1 cellular context compared by ENCODE assay signal in genomic region chr16:88686439-88687253, GRCh38.
A peak's percentile ranks its signal among the peaks of the same experiment; 100 is the strongest.
TF ChIP-seq lines count a peak whose summit lies in the region.

Gene SNAI3, minus strand, starts transcription at chr16:88686507. Its CDS starts 101 bp downstream, at chr16:88686406.

TF ChIP-seq in HepG2, 621 proteins besides CTCF, POLR2A, EP300 and RAD21 (continued from another document and continues in another):
- no peak for TF ChIP-seq KIAA2018 (CRISPR knock-in tag; IDR thresholded peaks at IDR 0.05; ENCODE audit: borderline replicate concordance)
- no peak for TF ChIP-seq NFE2L2 (IDR thresholded peaks at IDR 0.05; ENCODE audit: low read length)
- no peak for TF ChIP-seq ZBTB44 (CRISPR knock-in tag; IDR thresholded peaks at IDR 0.05)
- TF ChIP-seq SETDB1 (CRISPR knock-in tag; IDR thresholded peaks at IDR 0.05; ENCODE audit: borderline replicate concordance): no peak
- no peak for TF ChIP-seq FLYWCH1 (CRISPR knock-in tag; IDR thresholded peaks at IDR 0.05)
- TF ChIP-seq ZSCAN31 (CRISPR knock-in tag; IDR thresholded peaks at IDR 0.05; ENCODE audit: low read depth): peak; percentile 83
- TF ChIP-seq NR2F2 (IDR thresholded peaks at IDR 0.05; ENCODE audit: borderline replicate concordance, low read depth): no peak
- TF ChIP-seq CBX2 (IDR thresholded peaks at IDR 0.05; ENCODE audit: low read depth, low read length): no peak
- no peak for TF ChIP-seq CBX2 (CRISPR knock-in tag; IDR thresholded peaks at IDR 0.05; ENCODE audit: low read depth)
- no peak for TF ChIP-seq NBN (conservative IDR thresholded peaks at IDR 0.05)
- peak; percentile 83; the same call in 1 of the 2 replicates for TF ChIP-seq ZNF563 (CRISPR knock-in tag; IDR thresholded peaks at IDR 0.05)
- peak; percentile 87; the same call in 1 of the 2 replicates for TF ChIP-seq ZNF879 (CRISPR knock-in tag; IDR thresholded peaks at IDR 0.05)
- TF ChIP-seq ZNF317 (CRISPR knock-in tag; IDR thresholded peaks at IDR 0.05): no peak
- no peak; the same call in 1 of the 2 replicates for TF ChIP-seq ZXDC (CRISPR knock-in tag; IDR thresholded peaks at IDR 0.05)
- TF ChIP-seq ZNF33B (CRISPR knock-in tag; IDR thresholded peaks at IDR 0.05): no peak
- no peak for TF ChIP-seq SOX13 (IDR thresholded peaks at IDR 0.05)
- no peak for TF ChIP-seq SOX13 (CRISPR knock-in tag; conservative IDR thresholded peaks at IDR 0.05 in 1 of 2, IDR thresholded peaks at IDR 0.05 in 1 of 2)
- no peak for TF ChIP-seq ASH2L (IDR thresholded peaks at IDR 0.05; ENCODE audit: insufficient read length, low read depth, low read length)
- TF ChIP-seq POGZ (CRISPR knock-in tag; IDR thresholded peaks at IDR 0.05): no peak
- peak; percentile 53; the same call in 1 of the 2 replicates for TF ChIP-seq ZNF709 (CRISPR knock-in tag; IDR thresholded peaks at IDR 0.05)
- no peak for TF ChIP-seq SRF (IDR thresholded peaks at IDR 0.05; ENCODE audit: low read depth, low read length)
- TF ChIP-seq ZNF878 (CRISPR knock-in tag; IDR thresholded peaks at IDR 0.05): no peak
- no peak for TF ChIP-seq ZNF337 (CRISPR knock-in tag; IDR thresholded peaks at IDR 0.05; ENCODE audit: borderline replicate concordance, low read depth)
- TF ChIP-seq ZFP36 (IDR thresholded peaks at IDR 0.05; ENCODE audit: borderline replicate concordance, low read depth, low read length, partially characterized antibody): no peak
- no peak for TF ChIP-seq HNRNPK (IDR thresholded peaks at IDR 0.05; ENCODE audit: low read depth, low read length, poor library complexity, severe bottlenecking)
- TF ChIP-seq SMAD1 (CRISPR knock-in tag; IDR thresholded peaks at IDR 0.05; ENCODE audit: borderline replicate concordance, low read depth): no peak; the same call in 1 of the 2 replicates
- no peak; the same call in 1 of the 2 replicates for TF ChIP-seq ZIK1 (CRISPR knock-in tag; IDR thresholded peaks at IDR 0.05; ENCODE audit: borderline replicate concordance, low read depth)
- no peak; the same call in 1 of the 2 replicates for TF ChIP-seq ZNF616 (CRISPR knock-in tag; IDR thresholded peaks at IDR 0.05; ENCODE audit: low read depth)
- peak; percentile 89 for TF ChIP-seq ZNF607 (CRISPR knock-in tag; IDR thresholded peaks at IDR 0.05; ENCODE audit: borderline replicate concordance)
- TF ChIP-seq ARID4A (CRISPR knock-in tag; IDR thresholded peaks at IDR 0.05; ENCODE audit: borderline replicate concordance): peak; percentile 79
- TF ChIP-seq SIX4 (CRISPR knock-in tag; IDR thresholded peaks at IDR 0.05): no peak
- peak; percentile 32; the same call in 1 of the 2 replicates for TF ChIP-seq THRA (CRISPR knock-in tag; IDR thresholded peaks at IDR 0.05; ENCODE audit: borderline replicate concordance)
- no peak for TF ChIP-seq ZNF800 (CRISPR knock-in tag; IDR thresholded peaks at IDR 0.05)
- no peak for TF ChIP-seq GATA4 (IDR thresholded peaks at IDR 0.05; ENCODE audit: borderline replicate concordance, low read depth)
- TF ChIP-seq CENPBD1 (CRISPR knock-in tag; IDR thresholded peaks at IDR 0.05; ENCODE audit: borderline replicate concordance, low read depth): no peak
- peak; percentile 76 for TF ChIP-seq ZGPAT (CRISPR knock-in tag; IDR thresholded peaks at IDR 0.05)
- TF ChIP-seq ZC3H13 (CRISPR knock-in tag; IDR thresholded peaks at IDR 0.05): no peak
- peak; percentile 76 for TF ChIP-seq ARHGAP35 (CRISPR knock-in tag; IDR thresholded peaks at IDR 0.05; ENCODE audit: borderline replicate concordance)
- TF ChIP-seq ZNF335 (CRISPR knock-in tag; IDR thresholded peaks at IDR 0.05): no peak
- no peak for TF ChIP-seq STAG1 (CRISPR knock-in tag; IDR thresholded peaks at IDR 0.05)
